ENCODE assay signal across 22 cellular contexts in the genomic region with DNA sequence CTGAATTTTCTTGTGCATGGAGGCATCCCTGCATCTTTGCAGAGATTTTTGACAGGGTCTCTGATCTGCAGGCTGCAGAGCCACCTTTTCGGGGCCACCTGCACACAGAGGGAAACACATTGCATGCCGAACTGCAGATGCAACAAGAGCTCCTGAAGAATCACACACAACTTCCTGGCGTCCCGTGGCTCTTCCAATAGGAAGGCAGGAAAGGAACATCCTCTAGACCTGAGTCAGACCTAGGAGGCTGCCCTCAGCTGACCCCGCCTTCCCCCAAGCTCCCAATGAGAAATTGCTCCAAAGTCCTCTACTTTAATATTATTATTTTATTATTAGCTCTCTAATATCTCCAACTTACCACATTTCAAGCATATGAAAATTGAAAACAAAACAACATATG.
"Had no signal": no experiment of that assay in that cellular context is flagged by ENCODE, and none has a peak within 500 bp of the region (broad histone marks: within the 10 kb centered on the region; RNA-seq: fewer than 3 reads in every experiment).

No MANE protein-coding gene starts in this region.

- DNase-seq: activated gamma-delta T cell treated with Interleukin-2 at 50 U/mL for 16 hours; activated T-cell treated with anti-CD3 and anti-CD28 coated beads, Interleukin-2, amount 50 U/mL, for 1 hour; aorta; effector CD8-positive, alpha-beta T cell; head of caudate nucleus; hypothalamus; left colon; mesenchymal stem cell; mucosa of descending colon; nucleus accumbens; right cardiac atrium; stimulated activated CD4-positive, alpha-beta T cell treated with anti-CD3 and anti-CD28 coated beads, Interleukin-4, amount 100 ng/mL, for 24 hours; stimulated activated naive CD4-positive, alpha-beta T cell treated with Interleukin-2 at 50 U/mL for 16 hours; upper lobe of right lung had no signal

- H3K9me3 ChIP-seq: esophagus muscularis mucosa, gastroesophageal sphincter, mucosa of descending colon, thoracic aorta, upper lobe of right lung had no signal

- H3K4me3 Mint-ChIP-seq: dendritic cell treated with granulocyte-macrophage colony-stimulating factor and Interleukin-4, amounts not matched to agents 40 ng/mL and 50 ng/mL, for 4 days; T-helper 2 cell treated with Interferon-gamma antibody and Interleukin-4, amounts not matched to agents 5 μg/mL and 100 μg/mL, for 36 hours had no signal

- H3K27ac Mint-ChIP-seq: activated naive CD4-positive, alpha-beta T cell treated with anti-CD3 and anti-CD28 coated beads, Interleukin-2, amount 50 U/mL, for 72 hours; dendritic cell treated with granulocyte-macrophage colony-stimulating factor and Interleukin-4, amounts not matched to agents 40 ng/mL and 50 ng/mL, for 4 days; T-helper 2 cell treated with Interferon-gamma antibody and Interleukin-4, amounts not matched to agents 5 μg/mL and 100 μg/mL, for 36 hours had no signal

- H3K27ac ChIP-seq: parathyroid adenoma, thoracic aorta, upper lobe of right lung had no signal

- H3K9me3 Mint-ChIP-seq: activated naive CD4-positive, alpha-beta T cell treated with anti-CD3 and anti-CD28 coated beads, Interleukin-2, amount 50 U/mL, for 72 hours; dendritic cell treated with granulocyte-macrophage colony-stimulating factor and Interleukin-4, amounts not matched to agents 40 ng/mL and 50 ng/mL, for 4 days; T-helper 2 cell treated with Interferon-gamma antibody and Interleukin-4, amounts not matched to agents 5 μg/mL and 100 μg/mL, for 36 hours had no signal

- H3K9ac ChIP-seq: parathyroid adenoma had no signal

- ATAC-seq: activated naive CD4-positive, alpha-beta T cell treated with anti-CD3 and anti-CD28 coated beads, Interleukin-2, amount 50 U/mL, for 72 hours; gastroesophageal sphincter; left colon; mucosa of descending colon; right cardiac atrium; upper lobe of right lung had no signal

- H3K4me1 ChIP-seq: parathyroid adenoma, upper lobe of right lung had no signal

- H3K79me2 ChIP-seq: parathyroid adenoma had no signal

- H2AFZ ChIP-seq: parathyroid adenoma had no signal

- H3K36me3 Mint-ChIP-seq: activated naive CD4-positive, alpha-beta T cell treated with anti-CD3 and anti-CD28 coated beads, Interleukin-2, amount 50 U/mL, for 72 hours; brain had no signal

- H3K27me3 Mint-ChIP-seq: dendritic cell treated with granulocyte-macrophage colony-stimulating factor and Interleukin-4, amounts not matched to agents 40 ng/mL and 50 ng/mL, for 4 days had no signal

- H3K27me3 ChIP-seq: esophagus muscularis mucosa, gastroesophageal sphincter, upper lobe of right lung had no signal
